Comparison of ENCODE assay signal across 11 cellular contexts in the genomic region with DNA sequence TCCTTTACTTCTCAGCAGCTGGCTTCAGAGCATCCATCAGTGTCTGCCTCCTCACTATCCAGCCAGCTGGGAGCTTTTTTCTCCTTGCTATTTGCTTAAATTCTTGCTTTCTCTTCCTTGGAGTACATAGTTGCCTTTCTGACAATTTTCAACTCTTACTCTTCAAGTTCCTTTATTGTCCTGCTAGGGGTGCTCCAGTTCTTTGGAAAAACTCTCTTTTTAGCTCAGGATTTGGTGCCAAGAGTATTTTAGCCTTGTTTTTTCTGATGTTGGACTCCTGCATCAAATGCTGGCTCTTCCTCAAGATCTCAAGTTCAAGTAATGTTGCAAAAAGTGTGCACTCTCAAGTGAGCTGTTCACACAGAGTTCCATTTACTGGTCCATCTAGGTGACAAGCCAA.
DNase-seq lines count a peak whose midpoint lies in the region; ATAC-seq and TF ChIP-seq lines count a peak whose summit lies in the region.
"Had no signal": no experiment of that assay in that cellular context is flagged by ENCODE, and none has a peak within 500 bp of the region (broad histone marks: within the 10 kb centered on the region; RNA-seq: fewer than 3 reads in every experiment).

No MANE protein-coding gene starts in this region.

- H3K36me3 ChIP-seq in GM23248 (ENCODE audit: low read depth) (no peaks in the 10 kb centered on the region), ascending aorta (no peaks in the 10 kb centered on the region), MM.1S (replicated peaks; ENCODE audit: insufficient read depth, low read length) (no peaks in the 10 kb centered on the region)

- ATAC-seq in GM21529 (IDR thresholded peaks at IDR 0.05; ENCODE audit: unreplicated experiment) (no peak), HG03108 (IDR thresholded peaks at IDR 0.05; ENCODE audit: unreplicated experiment) (no peak), GM21360 (IDR thresholded peaks at IDR 0.05; ENCODE audit: unreplicated experiment) (no peak)

- no peaks in the 10 kb centered on the region for H3K9me2 ChIP-seq in GM23248 (ENCODE audit: insufficient read depth)
- H3K9me2 ChIP-seq in MM.1S (replicated peaks; ENCODE audit: insufficient read depth, low read length): no peaks in the 10 kb centered on the region

- peak; percentile 56 for DNase-seq in GM23248
- no peak for DNase-seq in ascending aorta (ENCODE audit: low spot score in 2 of 2)
- peak; percentile 29 for DNase-seq in glomerular endothelial cell (ENCODE audit: extremely low read depth, low read depth, low spot score)
- DNase-seq in renal cortical epithelial cell (ENCODE audit: low read depth): peak; percentile 9
- DNase-seq in MM.1S: no peak
- DNase-seq: DMS 273 treated with DMSO at 0.1 percent for 48 hours, NCI-H187, posterior cingulate gyrus had no signal

- H3K9me3 ChIP-seq in GM23248 (ENCODE audit: low read depth): no peaks in the 10 kb centered on the region
- H3K9me3 ChIP-seq in ascending aorta: no peaks in the 10 kb centered on the region
- no peaks in the 10 kb centered on the region for H3K9me3 ChIP-seq in MM.1S (replicated peaks; ENCODE audit: insufficient read depth, low read length)

- H3K27me3 ChIP-seq in GM23248 (replicated peaks; ENCODE audit: insufficient read depth) (peaks cover 8% of the 10 kb centered on the region; the same call in 1 of the 2 replicates), ascending aorta (no peaks in the 10 kb centered on the region), MM.1S (replicated peaks; ENCODE audit: insufficient read depth, low read length) (no peaks in the 10 kb centered on the region)

- H3K4me1 ChIP-seq in GM23248 (ENCODE audit: insufficient read depth) (no peaks in the 10 kb centered on the region), ascending aorta (no peaks in the 10 kb centered on the region), MM.1S (ENCODE audit: low read length) (0 out of 2 replicates have a peak, but pooled peaks cover 5% of the 10 kb centered on the region)

- no peaks in the 10 kb centered on the region for H3F3A ChIP-seq in GM23248 (ENCODE audit: insufficient read depth)
- no peaks in the 10 kb centered on the region for H3F3A ChIP-seq in MM.1S (ENCODE audit: insufficient read depth, low read length)

- H3K4me2 ChIP-seq in GM23248 (ENCODE audit: unreplicated experiment) (no peak overlapping the region), MM.1S (ENCODE audit: low read depth, low read length) (no peak overlapping the region)

- H2AFZ ChIP-seq in GM23248 (no peak overlapping the region), MM.1S (ENCODE audit: low read length) (no peak overlapping the region)

- H3K27ac ChIP-seq in GM23248: no peak overlapping the region
- no peak overlapping the region for H3K27ac ChIP-seq in ascending aorta
- no peak overlapping the region for H3K27ac ChIP-seq in MM.1S (ENCODE audit: low read length)

- H4K20me1 ChIP-seq in GM23248 (ENCODE audit: insufficient read depth): no peaks in the 10 kb centered on the region
- H4K20me1 ChIP-seq in MM.1S (ENCODE audit: insufficient read depth, low read length): no peaks in the 10 kb centered on the region

- H3K4me3 ChIP-seq in GM23248 (no peak overlapping the region), ascending aorta (no peak overlapping the region), MM.1S (ENCODE audit: low read length) (no peak overlapping the region)

- in situ Hi-C loops in GM23248 (cut with MboI): no loop called here

- TF ChIP-seq CTCF in ascending aorta (IDR thresholded peaks at IDR 0.05) (peak in 2 of 3 experiments; percentile 38 to 62), MM.1S (IDR thresholded peaks at IDR 0.05; ENCODE audit: low read length) (no peak)

- intact Hi-C loops in ascending aorta (cut with DNase I): loop anchor here (2.0 kb wide), 1 partner anchor 322 kb away; no protein-coding TSS in a partner anchor

- H3K79me2 ChIP-seq in GM23248 (ENCODE audit: insufficient read depth) (no peaks in the 10 kb centered on the region), MM.1S (ENCODE audit: low read length) (no peaks in the 10 kb centered on the region)

- H3K9ac ChIP-seq in GM23248 (no peak overlapping the region), MM.1S (ENCODE audit: low read length) (no peak overlapping the region)

Comparison
In these comparisons a context has a peak if more than half of its experiments do, and no peak if none do; other contexts are left out.
1. DNase-seq: peak in GM23248 (single experiment), glomerular endothelial cell (single experiment) and renal cortical epithelial cell (single experiment); none in ascending aorta (0 of 2) and MM.1S (single experiment).